Comparison of ENCODE assay signal across 8 cellular contexts in genomic region chr6:116352515-116353471, GRCh38. TPM values are rescaled to one million over a fixed set of nuclear protein-coding genes. Genes with fewer than 3 reads are reported as not detected.
A peak's percentile ranks its signal among the peaks of the same experiment; 100 is the strongest.
DNase-seq lines count a peak whose midpoint lies in the region; ATAC-seq and TF ChIP-seq lines count a peak whose summit lies in the region.

No MANE protein-coding gene starts in this region.

- intact Hi-C loops in activated CD4-positive, alpha-beta memory T cell treated with anti-CD3 and anti-CD28 coated beads for 36 hours (cut with micrococcal nuclease), result no loop called here

- H3K27me3 Mint-ChIP-seq in T-cell, result no peaks in the 10 kb centered on the region
- no peaks in the 10 kb centered on the region for H3K27me3 Mint-ChIP-seq in activated CD4-positive, alpha-beta memory T cell treated with anti-CD3 and anti-CD28 coated beads for 36 hours

- H3K9me3 Mint-ChIP-seq in stimulated activated effector memory CD8-positive, alpha-beta T cell treated with anti-CD3 and anti-CD28 coated beads, Interleukin-12 subunit alpha, Interleukin-12 subunit beta, amount 100 ng/mL, for 72 hours, result no peaks in the 10 kb centered on the region
- no peaks in the 10 kb centered on the region for H3K9me3 Mint-ChIP-seq in T-cell
- H3K9me3 Mint-ChIP-seq in activated CD4-positive, alpha-beta memory T cell treated with anti-CD3 and anti-CD28 coated beads for 36 hours, result no peaks in the 10 kb centered on the region

- DNase-seq in epithelial cell of prostate (ENCODE audit: low read depth, low spot score) (no peak), T-cell (no peak), NCI-H2196 treated with DMSO at 0.1 percent for 48 hours (lab: John Stamatoyannopoulos, UW; ENCODE audit: unreplicated experiment) (no peak), GM10266 (ENCODE audit: extremely low spot score) (no peak)
- no peak for DNase-seq in stimulated activated effector memory CD8-positive, alpha-beta T cell treated with anti-CD3 and anti-CD28 coated beads, Interleukin-12 subunit alpha, Interleukin-12 subunit beta, amount 100 ng/mL, for 72 hours (ENCODE audit: low spot score in 2 of 2)
- no peak for DNase-seq in activated CD4-positive, alpha-beta memory T cell treated with anti-CD3 and anti-CD28 coated beads for 36 hours

- H3K4me3 Mint-ChIP-seq in stimulated activated effector memory CD8-positive, alpha-beta T cell treated with anti-CD3 and anti-CD28 coated beads, Interleukin-12 subunit alpha, Interleukin-12 subunit beta, amount 100 ng/mL, for 72 hours, result no peak overlapping the region
- H3K4me3 Mint-ChIP-seq in T-cell, result no peak overlapping the region
- H3K4me3 Mint-ChIP-seq in activated CD4-positive, alpha-beta memory T cell treated with anti-CD3 and anti-CD28 coated beads for 36 hours, result no peak overlapping the region

- TF ChIP-seq CTCF in GM10266 (IDR thresholded peaks at IDR 0.05; ENCODE audit: control insufficient read depth, insufficient read depth, low read depth, missing control alignments), result no peak

- H3K36me3 Mint-ChIP-seq in stimulated activated effector memory CD8-positive, alpha-beta T cell treated with anti-CD3 and anti-CD28 coated beads, Interleukin-12 subunit alpha, Interleukin-12 subunit beta, amount 100 ng/mL, for 72 hours, result no peaks in the 10 kb centered on the region
- no peaks in the 10 kb centered on the region for H3K36me3 Mint-ChIP-seq in T-cell
- H3K36me3 Mint-ChIP-seq in activated CD4-positive, alpha-beta memory T cell treated with anti-CD3 and anti-CD28 coated beads for 36 hours, result no peaks in the 10 kb centered on the region

- no peak overlapping the region for H3K27ac Mint-ChIP-seq in stimulated activated effector memory CD8-positive, alpha-beta T cell treated with anti-CD3 and anti-CD28 coated beads, Interleukin-12 subunit alpha, Interleukin-12 subunit beta, amount 100 ng/mL, for 72 hours
- H3K27ac Mint-ChIP-seq in T-cell, result no peak overlapping the region
- no peak overlapping the region for H3K27ac Mint-ChIP-seq in activated CD4-positive, alpha-beta memory T cell treated with anti-CD3 and anti-CD28 coated beads for 36 hours

- POLR2A ChIA-PET in T-cell (lab: Charles Lee), result interaction anchor here in 1 of 2 donors (0.5 kb wide), 1 partner anchor 26 kb away, joined by 7 read pairs; no protein-coding TSS in a partner anchor
- POLR2A ChIA-PET in activated CD4-positive, alpha-beta memory T cell treated with anti-CD3 and anti-CD28 coated beads for 36 hours (lab: Charles Lee), result no interaction called here

- no peaks in the 10 kb centered on the region for H3K4me1 Mint-ChIP-seq in stimulated activated effector memory CD8-positive, alpha-beta T cell treated with anti-CD3 and anti-CD28 coated beads, Interleukin-12 subunit alpha, Interleukin-12 subunit beta, amount 100 ng/mL, for 72 hours
- no peaks in the 10 kb centered on the region for H3K4me1 Mint-ChIP-seq in T-cell
- H3K4me1 Mint-ChIP-seq in activated CD4-positive, alpha-beta memory T cell treated with anti-CD3 and anti-CD28 coated beads for 36 hours (ENCODE audit: low read depth), result no peaks in the 10 kb centered on the region

- CTCF ChIA-PET in T-cell (lab: Charles Lee), result interaction anchor here in 1 of 2 donors (0.7 kb wide), 1 partner anchor 132 kb away, joined by 3 read pairs; no protein-coding TSS in a partner anchor
- CTCF ChIA-PET in activated CD4-positive, alpha-beta memory T cell treated with anti-CD3 and anti-CD28 coated beads for 36 hours (lab: Charles Lee), result no interaction called here

- peak; percentile 74 for ATAC-seq in GM19023 (IDR thresholded peaks at IDR 0.05; ENCODE audit: unreplicated experiment)
- peak; percentile 62 for ATAC-seq in HG03095 (IDR thresholded peaks at IDR 0.05; ENCODE audit: unreplicated experiment)
- ATAC-seq in stimulated activated effector memory CD8-positive, alpha-beta T cell treated with anti-CD3 and anti-CD28 coated beads, Interleukin-12 subunit alpha, Interleukin-12 subunit beta, amount 100 ng/mL, for 72 hours, result peak; percentile 50
- no peak for ATAC-seq in T-cell (replicated peaks in 1 of 4)

- H3K27ac ChIP-seq in epithelial cell of prostate, result peak overlapping the region; percentile 23

RNA-seq across cellular contexts. Expression of gene DSE, which starts 18.0 kb away (rescaled TPM):
- 1 to 10 TPM; 5.9 to 9.3 (median 7.4) TPM for total RNA-seq in T-cell
- 1 to 10 TPM; 8.3 to 8.6 TPM for total RNA-seq in activated CD4-positive, alpha-beta memory T cell treated with anti-CD3 and anti-CD28 coated beads for 36 hours

Comparison
In these comparisons a context has a peak if more than half of its experiments do, and no peak if none do; other contexts are left out.
1. ATAC-seq: peak in GM19023 (single experiment), HG03095 (single experiment) and stimulated activated effector memory CD8-positive, alpha-beta T cell treated with anti-CD3 and anti-CD28 coated beads, Interleukin-12 subunit alpha, Interleukin-12 subunit beta, amount 100 ng/mL, for 72 hours (single experiment); none in T-cell (0 of 4).